In genomic region chr17:75511610-75512575, GRCh38 we compare ENCODE assay signal across 8 cellular contexts. TPM values are rescaled to one million over a fixed set of nuclear protein-coding genes. Genes with fewer than 3 reads are reported as not detected.
DNase-seq lines count a peak whose midpoint lies in the region; ATAC-seq and TF ChIP-seq lines count a peak whose summit lies in the region.

No MANE protein-coding gene starts in this region.

- H3K4me1 ChIP-seq in esophagus squamous epithelium: peaks cover 29 to 92% (median 51%) of the 10 kb centered on the region in 3 donors

- peak overlapping the region; percentile 35 for H3K27ac Mint-ChIP-seq in activated naive CD4-positive, alpha-beta T cell treated with anti-CD3 and anti-CD28 coated beads, Interleukin-2, amount 50 U/mL, for 24 hours
- no peak overlapping the region for H3K27ac Mint-ChIP-seq in nephron

- H3K36me3 Mint-ChIP-seq in activated naive CD4-positive, alpha-beta T cell treated with anti-CD3 and anti-CD28 coated beads, Interleukin-2, amount 50 U/mL, for 24 hours: no peaks in the 10 kb centered on the region
- peaks cover 17% of the 10 kb centered on the region for H3K36me3 Mint-ChIP-seq in nephron (ENCODE audit: low read depth)

- no peaks in the 10 kb centered on the region for H3K27me3 Mint-ChIP-seq in activated naive CD4-positive, alpha-beta T cell treated with anti-CD3 and anti-CD28 coated beads, Interleukin-2, amount 50 U/mL, for 24 hours
- H3K27me3 Mint-ChIP-seq in nephron (ENCODE audit: low read depth): no peaks in the 10 kb centered on the region

- intact Hi-C loops in esophagus squamous epithelium (cut with DNase I): no loop called here
- intact Hi-C loops in sciatic nerve (cut with DNase I): no loop called here

- H3K27ac ChIP-seq in esophagus squamous epithelium: peak overlapping the region; percentile 16 to 95 (median 92)

- 46 to 51% methylated on average over 2 of the region's 13 CpGs for WGBS in esophagus squamous epithelium, 2 donors

- H3K27me3 ChIP-seq in esophagus squamous epithelium: no peaks in the 10 kb centered on the region

- ATAC-seq in GM19035 (IDR thresholded peaks at IDR 0.05; ENCODE audit: unreplicated experiment) (no peak), sciatic nerve (no peak)

- H3K9me3 ChIP-seq in esophagus squamous epithelium: no peaks in the 10 kb centered on the region

- no peak overlapping the region for H3K4me3 Mint-ChIP-seq in activated naive CD4-positive, alpha-beta T cell treated with anti-CD3 and anti-CD28 coated beads, Interleukin-2, amount 50 U/mL, for 24 hours
- peak overlapping the region; percentile 87 to 89 (median 88) for H3K4me3 Mint-ChIP-seq in nephron

- TF ChIP-seq POLR2A in esophagus squamous epithelium (IDR thresholded peaks at IDR 0.05): no peak

- peak overlapping the region in 3 of 4 donors; percentile 13 to 98 (median 94) for H3K4me3 ChIP-seq in esophagus squamous epithelium

- in situ Hi-C loops in GM13976 (cut with MboI; ENCODE audit: low sequenced_read_pairs, unreplicated experiment): no loop called here

- TF ChIP-seq CTCF in esophagus squamous epithelium (IDR thresholded peaks at IDR 0.05): no peak
- TF ChIP-seq CTCF in nephron (IDR thresholded peaks at IDR 0.05; ENCODE audit: unreplicated experiment in 3 of 3): no peak
- TF ChIP-seq CTCF in GM13976 (IDR thresholded peaks at IDR 0.05; ENCODE audit: borderline replicate concordance, control extremely low read depth, extremely low read depth, insufficient read depth, missing control alignments): no peak

- DNase-seq in activated naive CD4-positive, alpha-beta T cell (lab: John Stamatoyannopoulos, UW): no peak
- no peak for DNase-seq in esophagus squamous epithelium (lab: John Stamatoyannopoulos, UW)
- no peak for DNase-seq in GM13976 (ENCODE audit: low spot score)
- DNase-seq in sciatic nerve (ENCODE audit: low spot score): no peak
- DNase-seq in T1000 (lab: John Stamatoyannopoulos, UW): no peak

- H3K36me3 ChIP-seq in esophagus squamous epithelium: peaks cover 1 to 24% (median 5%) of the 10 kb centered on the region in 3 donors

- no peaks in the 10 kb centered on the region for H3K9me3 Mint-ChIP-seq in activated naive CD4-positive, alpha-beta T cell treated with anti-CD3 and anti-CD28 coated beads, Interleukin-2, amount 50 U/mL, for 24 hours
- H3K9me3 Mint-ChIP-seq in nephron: no peaks in the 10 kb centered on the region

- H3K4me1 Mint-ChIP-seq in activated naive CD4-positive, alpha-beta T cell treated with anti-CD3 and anti-CD28 coated beads, Interleukin-2, amount 50 U/mL, for 24 hours: no peaks in the 10 kb centered on the region
- peaks cover 39% of the 10 kb centered on the region for H3K4me1 Mint-ChIP-seq in nephron

RNA-seq across cellular contexts. Expression of gene CASKIN2, which starts 3.4 kb away (rescaled TPM):
- 10 to 100 TPM in 3 of 4 donors, 1 to 10 TPM in 1; 9.5 to 12.2 (median 10.4) TPM for total RNA-seq in esophagus squamous epithelium
- total RNA-seq in sciatic nerve: 127 TPM

RNA-seq across cellular contexts. Expression of gene TSEN54, which starts 4.4 kb away (rescaled TPM):
- 10 to 100 TPM; 18.3 to 33.2 (median 23.1) TPM for total RNA-seq in esophagus squamous epithelium
- total RNA-seq in sciatic nerve: 26.1 TPM

RNA-seq across cellular contexts. Expression of gene LLGL2, which starts 13.6 kb away (rescaled TPM):
- 100 to 1,000 TPM in 1 of 4 donors, 10 to 100 TPM in 3; 40.0 to 101 (median 67.3) TPM for total RNA-seq in esophagus squamous epithelium
- total RNA-seq in sciatic nerve: 11.0 TPM

RNA-seq across cellular contexts. Expression of gene TMEM94, which starts 55.5 kb away (rescaled TPM):
- 10 to 100 TPM; 19.3 to 56.5 (median 28.3) TPM for total RNA-seq in esophagus squamous epithelium
- total RNA-seq in sciatic nerve: 86.8 TPM
